Comparison of ENCODE assay signal across 18 cellular contexts in the genomic region with DNA sequence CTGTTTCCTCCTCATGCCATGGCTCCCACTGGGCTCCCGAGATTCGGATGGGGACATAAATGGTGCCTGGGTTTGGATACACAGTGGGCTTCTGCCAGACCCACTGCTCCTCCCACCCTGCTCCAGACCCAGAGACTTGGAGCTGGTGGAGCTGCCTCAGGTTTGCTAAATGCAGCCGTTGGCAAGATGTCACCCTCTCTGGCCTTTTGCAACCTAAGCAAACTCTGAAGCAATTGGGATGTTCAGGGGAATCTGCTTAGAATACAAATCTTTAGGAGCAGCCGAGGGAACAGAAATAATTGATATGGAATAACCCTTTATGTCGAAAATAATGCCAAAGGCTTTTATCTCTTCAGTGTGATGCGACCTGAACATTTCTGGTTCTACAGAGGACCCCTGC. TPM values are rescaled to one million over a fixed set of nuclear protein-coding genes. Genes with fewer than 3 reads are reported as not detected.
"Had no signal": no experiment of that assay in that cellular context is flagged by ENCODE, and none has a peak within 500 bp of the region (broad histone marks: within the 10 kb centered on the region; RNA-seq: fewer than 3 reads in every experiment).

No MANE protein-coding gene starts in this region.

- ATAC-seq: effector memory CD8-positive, alpha-beta T cell; left ventricle myocardium superior; natural killer cell; right cardiac atrium; T-cell had no signal

- H3K9me3 ChIP-seq: neutrophil, transverse colon had no signal

- DNase-seq: activated CD4-positive, CD25-positive, alpha-beta regulatory T cell treated with anti-CD3 and anti-CD28 coated beads, Interleukin-2, amount 50 U/mL, for 72 hours; activated naive CD4-positive, alpha-beta T cell; activated naive CD8-positive, alpha-beta T cell treated with anti-CD3 and anti-CD28 coated beads, Interleukin-2, amount 10 ng/mL, durations not matched to agents 7 days and 5 days; anterior cingulate cortex; effector memory CD8-positive, alpha-beta T cell; hypothalamus; left ventricle myocardium superior; mesendoderm; natural killer cell; right cardiac atrium; stimulated activated CD4-positive, alpha-beta T cell treated with anti-CD3 and anti-CD28 coated beads, Interleukin-4, amount 100 ng/mL, for 4 hours; stimulated activated CD8-positive, alpha-beta memory T cell treated with anti-CD3 and anti-CD28 coated beads, Interleukin-4, amount 100 ng/mL, for 48 hours; stimulated activated naive CD4-positive, alpha-beta T cell treated with Interleukin-2 at 50 U/mL for 16 hours; T-cell; transverse colon had no signal

- H3K4me3 ChIP-seq: skin epidermis, transverse colon had no signal

- H3K36me3 ChIP-seq: neutrophil, transverse colon had no signal

- H3K27me3 ChIP-seq: neutrophil, transverse colon had no signal

- H3K27ac ChIP-seq: transverse colon had no signal

RNA-seq across cellular contexts. Expression of a gene that starts 33.4 kb away (rescaled TPM):
- total RNA-seq: activated CD8-positive, alpha-beta memory T cell treated with anti-CD3 and anti-CD28 coated beads for 36 hours; activated naive CD8-positive, alpha-beta T cell treated with anti-CD3 and anti-CD28 coated beads, Interleukin-2, amount 10 ng/mL, durations not matched to agents 7 days and 5 days had no signal
